ENCODE assay signal across 14 cellular contexts in the genomic region with DNA sequence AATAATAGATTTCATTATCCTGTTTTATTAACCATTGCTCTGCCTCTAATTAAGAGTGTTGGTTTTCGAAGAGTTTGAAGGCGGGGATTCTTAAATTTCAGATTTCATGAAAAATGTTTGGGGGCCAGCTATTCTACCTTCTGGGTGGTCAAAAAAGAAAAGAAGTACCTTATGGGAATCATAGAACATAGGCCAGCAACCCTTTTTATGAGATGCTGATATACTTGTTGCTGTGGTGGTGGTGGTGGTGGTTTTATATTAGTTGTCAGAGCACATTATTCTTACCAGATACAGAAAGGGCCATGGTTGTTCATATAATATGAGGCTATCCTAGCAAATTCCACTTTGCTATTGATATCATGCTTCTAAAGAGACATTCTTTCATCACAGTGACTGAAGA. TPM values are rescaled to one million over a fixed set of nuclear protein-coding genes. Genes with fewer than 3 reads are reported as not detected.
DNase-seq lines count a peak whose midpoint lies in the region; ATAC-seq and TF ChIP-seq lines count a peak whose summit lies in the region.
"Had no signal": no experiment of that assay in that cellular context is flagged by ENCODE, and none has a peak within 500 bp of the region (broad histone marks: within the 10 kb centered on the region; RNA-seq: fewer than 3 reads in every experiment).

No MANE protein-coding gene starts in this region.

- peaks cover 32% of the 10 kb centered on the region for H3K36me3 Mint-ChIP-seq in CD4-positive, alpha-beta T cell (ENCODE audit: low read depth)
- peaks cover 15% of the 10 kb centered on the region for H3K36me3 Mint-ChIP-seq in Caco-2 (ENCODE audit: insufficient read depth, unreplicated experiment)

- H2AK9ac ChIP-seq in IMR-90 (replicated peaks; ENCODE audit: low read depth, low read length, poor library complexity): no peak overlapping the region

- no peak overlapping the region for H3K56ac ChIP-seq in IMR-90 (ENCODE audit: extremely low read depth, insufficient read depth, low read length)

- no peak for TF ChIP-seq EP300 in neural cell (conservative IDR thresholded peaks at IDR 0.05; ENCODE audit: poor library complexity, severe bottlenecking)

- dilution Hi-C loops in IMR-90 (cut with HindIII; ENCODE audit: low sequenced_read_pairs, unreplicated experiment): no loop called here

- H3K4ac ChIP-seq in IMR-90 (ENCODE audit: low read depth, low read length): no peak overlapping the region

- no peaks in the 10 kb centered on the region for H3K9me2 ChIP-seq in neural cell (ENCODE audit: insufficient read depth, low read length)

- peak overlapping the region; percentile 98 for H3K27ac Mint-ChIP-seq in CD4-positive, alpha-beta T cell
- no peak overlapping the region for H3K27ac Mint-ChIP-seq in Caco-2 (ENCODE audit: unreplicated experiment)

- H3K9me1 ChIP-seq in IMR-90 (ENCODE audit: insufficient read depth, low read length): peaks cover 8% of the 10 kb centered on the region

- H2AK5ac ChIP-seq in IMR-90 (ENCODE audit: low read depth, low read length): no peak overlapping the region

- H3K4me1 ChIP-seq in IMR-90 (ENCODE audit: control insufficient read depth, insufficient read depth, low read length) (peaks cover 8% of the 10 kb centered on the region; the same call in 1 of the 2 replicates), adipocyte (ENCODE audit: control insufficient read depth, insufficient read depth, low read length) (peaks cover 44% of the 10 kb centered on the region), Caco-2 (peaks cover 14% of the 10 kb centered on the region; the same call in 1 of the 2 replicates)

- no peaks in the 10 kb centered on the region for H3K9me3 ChIP-seq in CD4-positive, alpha-beta T cell (ENCODE audit: control insufficient read depth, low read length)
- no peaks in the 10 kb centered on the region for H3K9me3 ChIP-seq in IMR-90 (ENCODE audit: control insufficient read depth, insufficient read depth, low read length)
- no peaks in the 10 kb centered on the region for H3K9me3 ChIP-seq in adipocyte (ENCODE audit: control insufficient read depth, low read length)
- no peaks in the 10 kb centered on the region for H3K9me3 ChIP-seq in neural cell (ENCODE audit: low read length)
- no peaks in the 10 kb centered on the region for H3K9me3 ChIP-seq in Caco-2

- H3K14ac ChIP-seq in IMR-90 (replicated peaks; ENCODE audit: low read depth, low read length): no peak overlapping the region; the same call in 1 of the 2 replicates

- H3K4me3 ChIP-seq in IMR-90 (ENCODE audit: insufficient read depth, low read depth, low read length) (no peak overlapping the region), adipocyte (ENCODE audit: low read length) (peak overlapping the region; percentile 100), neural cell (ENCODE audit: low read length) (peak overlapping the region; percentile 69), Caco-2 (ENCODE audit: low read depth, low read length) (no peak overlapping the region)

- H3K27me3 Mint-ChIP-seq in CD4-positive, alpha-beta T cell: no peaks in the 10 kb centered on the region
- no peaks in the 10 kb centered on the region for H3K27me3 Mint-ChIP-seq in Caco-2 (ENCODE audit: insufficient read depth, unreplicated experiment)

- H2BK5ac ChIP-seq in IMR-90 (ENCODE audit: low read depth, low read length, poor library complexity, severe bottlenecking): no peak overlapping the region

- POLR2A ChIA-PET in CD4-positive, alpha-beta T cell (lab: Charles Lee): interaction anchor here (1.5 to 21.7 kb wide), 4 partner anchors 11 to 773 kb away, joined by 4 to 914 read pairs (median 10); partner anchors contain the start of genes NDUFV2 and VAPA
- POLR2A ChIA-PET in IMR-90 (lab: Charles Lee; ENCODE audit: unreplicated experiment) (no interaction called here), Caco-2 (lab: Charles Lee) (no interaction called here)

- H3K23ac ChIP-seq in IMR-90 (ENCODE audit: low read depth, low read length): peak overlapping the region; percentile 11; the same call in 1 of the 2 replicates

- in situ Hi-C loops in IMR-90 (cut with MboI; ENCODE audit: low sequenced_read_pairs): no loop called here

- no peak overlapping the region for H4K8ac ChIP-seq in IMR-90 (ENCODE audit: low read depth in 2 of 2, low read length in 2 of 2)

- peaks cover 79% of the 10 kb centered on the region for H3K4me1 Mint-ChIP-seq in CD4-positive, alpha-beta T cell (ENCODE audit: low read depth)
- H3K4me1 Mint-ChIP-seq in Caco-2 (ENCODE audit: low read depth, unreplicated experiment): peaks cover 11% of the 10 kb centered on the region

- no peak overlapping the region for H2BK20ac ChIP-seq in IMR-90 (ENCODE audit: low read depth, low read length)

- H3K36me3 ChIP-seq in IMR-90 (ENCODE audit: control insufficient read depth, insufficient read depth, low read length) (no peaks in the 10 kb centered on the region; the same call in 1 of the 2 replicates), adipocyte (ENCODE audit: control insufficient read depth, insufficient read depth, low read length, severe bottlenecking) (no peaks in the 10 kb centered on the region), neural cell (ENCODE audit: insufficient read depth, low read length) (no peaks in the 10 kb centered on the region), Caco-2 (ENCODE audit: control insufficient read depth, insufficient read depth, low read length) (no peaks in the 10 kb centered on the region)

- no peak overlapping the region for H2BK15ac ChIP-seq in IMR-90 (ENCODE audit: low read depth, low read length)

- H3K9ac ChIP-seq in IMR-90 (ENCODE audit: low read depth, low read length): no peak overlapping the region
- H3K9ac ChIP-seq in adipocyte (ENCODE audit: low read length): peak overlapping the region; percentile 99
- no peak overlapping the region for H3K9ac ChIP-seq in neural cell (ENCODE audit: low read length)

- no peak overlapping the region for H3K18ac ChIP-seq in IMR-90 (ENCODE audit: low read depth, low read length)

- H4K5ac ChIP-seq in IMR-90 (ENCODE audit: low read depth, low read length): no peak overlapping the region

- DNase-seq in CD4-positive, alpha-beta T cell: no peak
- DNase-seq in IMR-90 (no peak), adipocyte (ENCODE audit: low read depth) (no peak), Caco-2 (no peak)
- no peak for DNase-seq in activated CD8-positive, alpha-beta memory T cell treated with anti-CD3 and anti-CD28 coated beads, Interleukin-2, amount 50 U/mL, for 48 hours
- DNase-seq: cortex of kidney, foreskin keratinocyte, kidney, NCI-H524 treated with DMSO at 0.1 percent for 48 hours, SHP77 had no signal

- ATAC-seq in CD4-positive, alpha-beta T cell (ENCODE audit: poor library complexity): no peak
- ATAC-seq in IMR-90 (ENCODE audit: low read depth) (no peak), HG03378 (IDR thresholded peaks at IDR 0.05; ENCODE audit: unreplicated experiment) (no peak), GM19324 (IDR thresholded peaks at IDR 0.05; ENCODE audit: low FRiP score, unreplicated experiment) (no peak)
- ATAC-seq: foreskin keratinocyte had no signal

- H3K79me1 ChIP-seq in IMR-90 (ENCODE audit: low read depth in 1 of 2, low read length in 2 of 2): peaks cover 0 to 44% of the 10 kb centered on the region in 2 experiments; a peak in 2 of 4 replicates

- peak overlapping the region; percentile 98 for H3K4me3 Mint-ChIP-seq in CD4-positive, alpha-beta T cell
- H3K4me3 Mint-ChIP-seq in Caco-2 (ENCODE audit: unreplicated experiment): no peak overlapping the region

- no peak overlapping the region for H4K91ac ChIP-seq in IMR-90 (ENCODE audit: insufficient read depth, low read depth, low read length)

- peak overlapping the region; percentile 10; the same call in 1 of the 2 replicates for H3K4me2 ChIP-seq in IMR-90 (ENCODE audit: low read depth, low read length)
- no peak overlapping the region for H3K4me2 ChIP-seq in neural cell (ENCODE audit: low read length)

- no peaks in the 10 kb centered on the region for H3K9me3 Mint-ChIP-seq in CD4-positive, alpha-beta T cell
- H3K9me3 Mint-ChIP-seq in Caco-2 (ENCODE audit: unreplicated experiment): no peaks in the 10 kb centered on the region

- no peak for TF ChIP-seq RAD21 in IMR-90 (IDR thresholded peaks at IDR 0.05; ENCODE audit: low read length)
- no peak for TF ChIP-seq RAD21 in neural cell (conservative IDR thresholded peaks at IDR 0.05)

- H3K27me3 ChIP-seq in CD4-positive, alpha-beta T cell (ENCODE audit: control insufficient read depth, insufficient read depth, low read length): no peaks in the 10 kb centered on the region
- H3K27me3 ChIP-seq in IMR-90 (ENCODE audit: control insufficient read depth, insufficient read depth, low read length): no peaks in the 10 kb centered on the region
- no peaks in the 10 kb centered on the region for H3K27me3 ChIP-seq in adipocyte (replicated peaks; ENCODE audit: control insufficient read depth, insufficient read depth, low read length)
- H3K27me3 ChIP-seq in neural cell (ENCODE audit: insufficient read depth, low read depth, low read length): no peaks in the 10 kb centered on the region
- no peaks in the 10 kb centered on the region for H3K27me3 ChIP-seq in Caco-2 (replicated peaks; ENCODE audit: control insufficient read depth, insufficient read depth, low read length)
- H3K27me3 ChIP-seq: foreskin keratinocyte had no signal

- no CpG with 5 or more reads among the region's 2 CpGs for WGBS in IMR-90 (ENCODE audit: extremely low coverage in 2 of 2, insufficient read length in 1 of 2), 2 experiments

- CTCF ChIA-PET in CD4-positive, alpha-beta T cell (lab: Charles Lee): interaction anchor here (1.8 to 9.4 kb wide), 3 partner anchors 22 to 67 kb away, joined by 4 to 66 read pairs (median 14); partner anchors contain the start of gene NDUFV2
- CTCF ChIA-PET in IMR-90 (lab: Yijun Ruan, JAX) (interaction anchor here (1.7 kb wide), 1 partner anchor 67 kb away, joined by 4 read pairs; no protein-coding TSS in a partner anchor), Caco-2 (lab: Charles Lee) (no interaction called here)

- no peak for TF ChIP-seq CTCF in CD4-positive, alpha-beta T cell (IDR thresholded peaks at IDR 0.05)
- TF ChIP-seq CTCF in IMR-90 (conservative IDR thresholded peaks at IDR 0.05; ENCODE audit: low read depth, low read length) (no peak), neural cell (IDR thresholded peaks at IDR 0.05; ENCODE audit: poor library complexity, severe bottlenecking) (no peak), Caco-2 (IDR thresholded peaks at IDR 0.05; ENCODE audit: insufficient read depth in 1 of 2, low read depth in 1 of 2, low read length in 1 of 2, severe bottlenecking in 1 of 2, unreplicated experiment in 1 of 2) (no peak)

- H3F3A ChIP-seq in neural cell (ENCODE audit: insufficient read depth, low read length, poor library complexity, severe bottlenecking): no peaks in the 10 kb centered on the region

- H3K27ac ChIP-seq in CD4-positive, alpha-beta T cell (ENCODE audit: low read depth, low read length): peak overlapping the region; percentile 15
- no peak overlapping the region for H3K27ac ChIP-seq in IMR-90 (ENCODE audit: insufficient read depth, low read length)
- H3K27ac ChIP-seq in neural cell (ENCODE audit: low read length): no peak overlapping the region
- H3K27ac ChIP-seq: C4-2B had no signal

- BruUV-seq in IMR-90 (replicated peaks; lab: Mats Ljungman, UMichigan) (TSS peak; percentile 2), Caco-2 (replicated peaks; lab: Mats Ljungman, UMichigan) (no TSS peak)

- H3K79me2 ChIP-seq in neural cell (replicated peaks; ENCODE audit: insufficient read depth, low read length): peaks cover 73% of the 10 kb centered on the region

- no peak for TF ChIP-seq POLR2A in IMR-90 (IDR thresholded peaks at IDR 0.05; ENCODE audit: low read depth, low read length)

- H2AFZ ChIP-seq in IMR-90 (replicated peaks; ENCODE audit: low read length, poor library complexity): no peak overlapping the region
- no peak overlapping the region for H2AFZ ChIP-seq in neural cell (ENCODE audit: low read depth, low read length)

- H2BK120ac ChIP-seq in IMR-90 (ENCODE audit: low read depth, low read length): no peak overlapping the region

- intact Hi-C loops in CD4-positive, alpha-beta T cell (cut with DNase I, micrococcal nuclease): no loop called here
- intact Hi-C loops in IMR-90 (cut with micrococcal nuclease) (loop anchor here (10.0 kb wide), 1 partner anchor 146 kb away; no protein-coding TSS in a partner anchor), Caco-2 (cut with micrococcal nuclease; ENCODE audit: unreplicated experiment) (no loop called here)

- H4K20me1 ChIP-seq in IMR-90 (ENCODE audit: insufficient read depth, low read length): peaks cover 58% of the 10 kb centered on the region
- peaks cover 15% of the 10 kb centered on the region for H4K20me1 ChIP-seq in neural cell (ENCODE audit: insufficient read depth)

RNA-seq across cellular contexts. Expression of gene ANKRD12, which starts 4.4 kb away (rescaled TPM):
- total RNA-seq in CD4-positive, alpha-beta T cell: 100 to 1,000 TPM; 160 to 164 TPM
- 12.9 and 31.7 TPM in 2 replicates for total RNA-seq in IMR-90 (2012; rRNA removed)
- 1.9 and 2.6 TPM in 2 replicates for polyA plus RNA-seq in IMR-90 (2012; rRNA removed)
- 0.41 and 4.3 TPM in 2 replicates for polyA plus RNA-seq in IMR-90 (2012; cell fraction: cytosol; rRNA removed)
- 2.5 and 4.6 TPM in 2 replicates for polyA plus RNA-seq in IMR-90 (2012; cell fraction: nucleus; rRNA removed; ENCODE audit: low replicate concordance)
- 25.1 and 32.3 TPM in 2 replicates for polyA plus RNA-seq in neural cell
- polyA minus RNA-seq in neural cell: 146 and 178 TPM in 2 replicates
- 33.2 and 36.5 TPM in 2 replicates for total RNA-seq in Caco-2 (2022)

RNA-seq across cellular contexts. Expression of gene NDUFV2, which starts 38.5 kb away (rescaled TPM):
- total RNA-seq in CD4-positive, alpha-beta T cell: 100 to 1,000 TPM; 230 to 231 TPM
- total RNA-seq in IMR-90 (2012; rRNA removed): 106 and 115 TPM in 2 replicates
- 121 and 126 TPM in 2 replicates for polyA plus RNA-seq in IMR-90 (2012; rRNA removed)
- polyA plus RNA-seq in IMR-90 (2012; cell fraction: cytosol; rRNA removed): 41.8 and 55.5 TPM in 2 replicates
- 11.4 and 58.7 TPM in 2 replicates for polyA plus RNA-seq in IMR-90 (2012; cell fraction: nucleus; rRNA removed; ENCODE audit: low replicate concordance)
- polyA plus RNA-seq in neural cell: 244 and 285 TPM in 2 replicates
- polyA minus RNA-seq in neural cell: 150 and 158 TPM in 2 replicates
- total RNA-seq in Caco-2 (2022): 211 and 220 TPM in 2 replicates

Comparison
In these comparisons a context has a peak if more than half of its experiments do, and no peak if none do; other contexts are left out.
1. H3K4me3 ChIP-seq: peak in adipocyte (single experiment) and neural cell (single experiment); none in IMR-90 (single experiment) and Caco-2 (single experiment).